ENCODE assay signal across 1 cellular context in genomic region chr11:18634140-18635032, GRCh38.
A peak's percentile ranks its signal among the peaks of the same experiment; 100 is the strongest.
TF ChIP-seq lines count a peak whose summit lies in the region.

A gene with protein sequence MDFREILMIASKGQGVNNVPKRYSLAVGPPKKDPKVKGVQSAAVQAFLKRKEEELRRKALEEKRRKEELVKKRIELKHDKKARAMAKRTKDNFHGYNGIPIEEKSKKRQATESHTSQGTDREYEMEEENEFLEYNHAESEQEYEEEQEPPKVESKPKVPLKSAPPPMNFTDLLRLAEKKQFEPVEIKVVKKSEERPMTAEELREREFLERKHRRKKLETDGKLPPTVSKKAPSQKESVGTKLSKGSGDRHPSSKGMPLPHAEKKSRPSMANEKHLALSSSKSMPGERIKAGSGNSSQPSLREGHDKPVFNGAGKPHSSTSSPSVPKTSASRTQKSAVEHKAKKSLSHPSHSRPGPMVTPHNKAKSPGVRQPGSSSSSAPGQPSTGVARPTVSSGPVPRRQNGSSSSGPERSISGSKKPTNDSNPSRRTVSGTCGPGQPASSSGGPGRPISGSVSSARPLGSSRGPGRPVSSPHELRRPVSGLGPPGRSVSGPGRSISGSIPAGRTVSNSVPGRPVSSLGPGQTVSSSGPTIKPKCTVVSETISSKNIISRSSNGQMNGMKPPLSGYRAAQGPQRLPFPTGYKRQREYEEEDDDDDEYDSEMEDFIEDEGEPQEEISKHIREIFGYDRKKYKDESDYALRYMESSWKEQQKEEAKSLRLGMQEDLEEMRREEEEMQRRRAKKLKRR (minus strand): TSS chr11:18634342. CDS start chr11:18634257, 85 bp downstream.

TF ChIP-seq in K562, 482 proteins besides CTCF, POLR2A, EP300 and RAD21 (continued from another document and continues in another):
- TF ChIP-seq CUX1 (CRISPR knock-in tag; IDR thresholded peaks at IDR 0.05) (no peak), FOS (IDR thresholded peaks at IDR 0.05; ENCODE audit: extremely low read depth, insufficient read length) (no peak), CEBPG (CRISPR knock-in tag; IDR thresholded peaks at IDR 0.05) (no peak; the same call in 1 of the 2 replicates), CEBPG (tag; conservative IDR thresholded peaks at IDR 0.05 in 1 of 2, IDR thresholded peaks at IDR 0.05 in 1 of 2) (no peak), SPI1 (IDR thresholded peaks at IDR 0.05; ENCODE audit: borderline replicate concordance, low read depth, low read length) (peak; percentile 42; the same call in 1 of the 2 replicates), CREB1 (IDR thresholded peaks at IDR 0.05) (peak; percentile 98), CREB1 (CRISPR knock-in tag; IDR thresholded peaks at IDR 0.05) (peak; percentile 99), DNMT1 (IDR thresholded peaks at IDR 0.05) (no peak), MEF2A (IDR thresholded peaks at IDR 0.05; ENCODE audit: control insufficient read depth, low read depth, low read length) (no peak), MTA3 (IDR thresholded peaks at IDR 0.05; ENCODE audit: borderline replicate concordance) (peak; percentile 96), FOXJ2 (tag; IDR thresholded peaks at IDR 0.05) (peak; percentile 39; the same call in 1 of the 2 replicates), MBD2 (IDR thresholded peaks at IDR 0.05; ENCODE audit: borderline replicate concordance, low read depth) (peak; percentile 77; the same call in 1 of the 2 replicates), ZNF354B (CRISPR knock-in tag; IDR thresholded peaks at IDR 0.05) (no peak), YY1 (IDR thresholded peaks at IDR 0.05; ENCODE audit: borderline replicate concordance in 1 of 3, control insufficient read depth in 1 of 3, extremely low read depth in 1 of 3, insufficient read depth in 3 of 3, insufficient read length in 1 of 3, insufficient replicate concordance in 2 of 3, low read depth in 1 of 3, low read length in 2 of 3) (peak in 1 of 3 experiments; percentile 5), NFYB (IDR thresholded peaks at IDR 0.05; ENCODE audit: extremely low read depth, insufficient read length) (peak; percentile 50), ZNF644 (tag; IDR thresholded peaks at IDR 0.05; ENCODE audit: low read depth) (no peak), MCM2 (IDR thresholded peaks at IDR 0.05; ENCODE audit: low read depth) (no peak), C11orf30 (IDR thresholded peaks at IDR 0.05; ENCODE audit: low read depth) (peak; percentile 96), TOE1 (IDR thresholded peaks at IDR 0.05; ENCODE audit: borderline replicate concordance) (peak; percentile 29; the same call in 1 of the 2 replicates), TOE1 (CRISPR knock-in tag; IDR thresholded peaks at IDR 0.05; ENCODE audit: borderline replicate concordance, low read depth) (no peak), CTBP1 (IDR thresholded peaks at IDR 0.05; ENCODE audit: borderline replicate concordance) (peak; percentile 82), ZNF76 (CRISPR knock-in tag; IDR thresholded peaks at IDR 0.05; ENCODE audit: borderline replicate concordance) (no peak), NEUROD1 (IDR thresholded peaks at IDR 0.05; ENCODE audit: borderline replicate concordance, low read depth, low read length, partially characterized antibody) (peak; percentile 11), ZNF24 (IDR thresholded peaks at IDR 0.05) (no peak), TRIM24 (IDR thresholded peaks at IDR 0.05) (peak in 1 of 2 experiments; percentile 7; a peak in 1 of 4 replicates), HSF4 (CRISPR knock-in tag; IDR thresholded peaks at IDR 0.05; ENCODE audit: borderline replicate concordance) (no peak), DEAF1 (CRISPR knock-in tag; IDR thresholded peaks at IDR 0.05) (no peak), CREB5 (CRISPR knock-in tag; IDR thresholded peaks at IDR 0.05) (no peak), BCOR (IDR thresholded peaks at IDR 0.05) (0 out of 2 replicates have a peak, but pooled peaks have one; percentile 11), RBFOX2 (IDR thresholded peaks at IDR 0.05; ENCODE audit: low read depth, low read length) (peak; percentile 97), ZNF408 (CRISPR knock-in tag; IDR thresholded peaks at IDR 0.05; ENCODE audit: low read depth) (no peak)
- TF ChIP-seq, protein P1, sequence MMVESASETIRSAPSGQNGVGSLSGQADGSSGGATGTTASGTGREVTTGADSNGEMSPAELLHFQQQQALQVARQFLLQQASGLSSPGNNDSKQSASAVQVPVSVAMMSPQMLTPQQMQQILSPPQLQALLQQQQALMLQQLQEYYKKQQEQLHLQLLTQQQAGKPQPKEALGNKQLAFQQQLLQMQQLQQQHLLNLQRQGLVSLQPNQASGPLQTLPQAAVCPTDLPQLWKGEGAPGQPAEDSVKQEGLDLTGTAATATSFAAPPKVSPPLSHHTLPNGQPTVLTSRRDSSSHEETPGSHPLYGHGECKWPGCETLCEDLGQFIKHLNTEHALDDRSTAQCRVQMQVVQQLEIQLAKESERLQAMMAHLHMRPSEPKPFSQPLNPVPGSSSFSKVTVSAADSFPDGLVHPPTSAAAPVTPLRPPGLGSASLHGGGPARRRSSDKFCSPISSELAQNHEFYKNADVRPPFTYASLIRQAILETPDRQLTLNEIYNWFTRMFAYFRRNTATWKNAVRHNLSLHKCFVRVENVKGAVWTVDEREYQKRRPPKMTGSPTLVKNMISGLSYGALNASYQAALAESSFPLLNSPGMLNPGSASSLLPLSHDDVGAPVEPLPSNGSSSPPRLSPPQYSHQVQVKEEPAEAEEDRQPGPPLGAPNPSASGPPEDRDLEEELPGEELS (CRISPR knock-in tag; IDR thresholded peaks at IDR 0.05; ENCODE audit: borderline replicate concordance), result no peak; the same call in 1 of the 2 replicates
- TF ChIP-seq, protein P2, sequence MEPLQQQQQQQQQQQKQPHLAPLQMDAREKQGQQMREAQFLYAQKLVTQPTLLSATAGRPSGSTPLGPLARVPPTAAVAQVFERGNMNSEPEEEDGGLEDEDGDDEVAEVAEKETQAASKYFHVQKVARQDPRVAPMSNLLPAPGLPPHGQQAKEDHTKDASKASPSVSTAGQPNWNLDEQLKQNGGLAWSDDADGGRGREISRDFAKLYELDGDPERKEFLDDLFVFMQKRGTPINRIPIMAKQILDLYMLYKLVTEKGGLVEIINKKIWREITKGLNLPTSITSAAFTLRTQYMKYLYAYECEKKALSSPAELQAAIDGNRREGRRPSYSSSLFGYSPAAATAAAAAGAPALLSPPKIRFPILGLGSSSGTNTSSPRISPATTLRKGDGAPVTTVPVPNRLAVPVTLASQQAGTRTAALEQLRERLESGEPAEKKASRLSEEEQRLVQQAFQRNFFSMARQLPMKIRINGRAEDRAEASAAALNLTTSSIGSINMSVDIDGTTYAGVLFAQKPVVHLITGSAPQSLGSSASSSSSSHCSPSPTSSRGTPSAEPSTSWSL (CRISPR knock-in tag; IDR thresholded peaks at IDR 0.05; ENCODE audit: borderline replicate concordance), result no peak
- TF ChIP-seq, protein P3, sequence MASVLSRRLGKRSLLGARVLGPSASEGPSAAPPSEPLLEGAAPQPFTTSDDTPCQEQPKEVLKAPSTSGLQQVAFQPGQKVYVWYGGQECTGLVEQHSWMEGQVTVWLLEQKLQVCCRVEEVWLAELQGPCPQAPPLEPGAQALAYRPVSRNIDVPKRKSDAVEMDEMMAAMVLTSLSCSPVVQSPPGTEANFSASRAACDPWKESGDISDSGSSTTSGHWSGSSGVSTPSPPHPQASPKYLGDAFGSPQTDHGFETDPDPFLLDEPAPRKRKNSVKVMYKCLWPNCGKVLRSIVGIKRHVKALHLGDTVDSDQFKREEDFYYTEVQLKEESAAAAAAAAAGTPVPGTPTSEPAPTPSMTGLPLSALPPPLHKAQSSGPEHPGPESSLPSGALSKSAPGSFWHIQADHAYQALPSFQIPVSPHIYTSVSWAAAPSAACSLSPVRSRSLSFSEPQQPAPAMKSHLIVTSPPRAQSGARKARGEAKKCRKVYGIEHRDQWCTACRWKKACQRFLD (CRISPR knock-in tag; IDR thresholded peaks at IDR 0.05), result no peak
- TF ChIP-seq, protein P4, sequence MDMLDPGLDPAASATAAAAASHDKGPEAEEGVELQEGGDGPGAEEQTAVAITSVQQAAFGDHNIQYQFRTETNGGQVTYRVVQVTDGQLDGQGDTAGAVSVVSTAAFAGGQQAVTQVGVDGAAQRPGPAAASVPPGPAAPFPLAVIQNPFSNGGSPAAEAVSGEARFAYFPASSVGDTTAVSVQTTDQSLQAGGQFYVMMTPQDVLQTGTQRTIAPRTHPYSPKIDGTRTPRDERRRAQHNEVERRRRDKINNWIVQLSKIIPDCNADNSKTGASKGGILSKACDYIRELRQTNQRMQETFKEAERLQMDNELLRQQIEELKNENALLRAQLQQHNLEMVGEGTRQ (CRISPR knock-in tag; IDR thresholded peaks at IDR 0.05), result no peak
- TF ChIP-seq, protein P5, sequence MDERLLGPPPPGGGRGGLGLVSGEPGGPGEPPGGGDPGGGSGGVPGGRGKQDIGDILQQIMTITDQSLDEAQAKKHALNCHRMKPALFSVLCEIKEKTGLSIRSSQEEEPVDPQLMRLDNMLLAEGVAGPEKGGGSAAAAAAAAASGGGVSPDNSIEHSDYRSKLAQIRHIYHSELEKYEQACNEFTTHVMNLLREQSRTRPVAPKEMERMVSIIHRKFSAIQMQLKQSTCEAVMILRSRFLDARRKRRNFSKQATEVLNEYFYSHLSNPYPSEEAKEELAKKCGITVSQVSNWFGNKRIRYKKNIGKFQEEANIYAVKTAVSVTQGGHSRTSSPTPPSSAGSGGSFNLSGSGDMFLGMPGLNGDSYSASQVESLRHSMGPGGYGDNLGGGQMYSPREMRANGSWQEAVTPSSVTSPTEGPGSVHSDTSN (CRISPR knock-in tag; IDR thresholded peaks at IDR 0.05; ENCODE audit: low read depth), result no peak
- TF ChIP-seq, protein P5 (tag; conservative IDR thresholded peaks at IDR 0.05; ENCODE audit: low read depth), result peak; percentile 64; the same call in 1 of the 2 replicates
- TF ChIP-seq, protein P6, sequence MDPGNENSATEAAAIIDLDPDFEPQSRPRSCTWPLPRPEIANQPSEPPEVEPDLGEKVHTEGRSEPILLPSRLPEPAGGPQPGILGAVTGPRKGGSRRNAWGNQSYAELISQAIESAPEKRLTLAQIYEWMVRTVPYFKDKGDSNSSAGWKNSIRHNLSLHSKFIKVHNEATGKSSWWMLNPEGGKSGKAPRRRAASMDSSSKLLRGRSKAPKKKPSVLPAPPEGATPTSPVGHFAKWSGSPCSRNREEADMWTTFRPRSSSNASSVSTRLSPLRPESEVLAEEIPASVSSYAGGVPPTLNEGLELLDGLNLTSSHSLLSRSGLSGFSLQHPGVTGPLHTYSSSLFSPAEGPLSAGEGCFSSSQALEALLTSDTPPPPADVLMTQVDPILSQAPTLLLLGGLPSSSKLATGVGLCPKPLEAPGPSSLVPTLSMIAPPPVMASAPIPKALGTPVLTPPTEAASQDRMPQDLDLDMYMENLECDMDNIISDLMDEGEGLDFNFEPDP (CRISPR knock-in tag; IDR thresholded peaks at IDR 0.05), result no peak
